1 cellular context compared by ENCODE assay signal in genomic region chr20:62376112-62377063, GRCh38.
TF ChIP-seq lines count a peak whose summit lies in the region.

No MANE protein-coding gene starts in this region.

TF ChIP-seq in HepG2, 621 proteins besides CTCF, POLR2A, EP300 and RAD21 (continued from another document and continues in another):
- TF ChIP-seq ZBTB4 (CRISPR knock-in tag; IDR thresholded peaks at IDR 0.05; ENCODE audit: borderline replicate concordance) (peak; percentile 72; the same call in 1 of the 2 replicates), E2F1 (CRISPR knock-in tag; IDR thresholded peaks at IDR 0.05) (peak; percentile 56; the same call in 1 of the 2 replicates), ZNF468 (CRISPR knock-in tag; IDR thresholded peaks at IDR 0.05) (peak; percentile 86; the same call in 1 of the 2 replicates), ZNF253 (CRISPR knock-in tag; IDR thresholded peaks at IDR 0.05; ENCODE audit: borderline replicate concordance) (peak; percentile 79; the same call in 1 of the 2 replicates), NFE2L2 (IDR thresholded peaks at IDR 0.05; ENCODE audit: low read length) (no peak), ZNF282 (IDR thresholded peaks at IDR 0.05; ENCODE audit: partially characterized antibody) (no peak), DDIT3 (CRISPR knock-in tag; IDR thresholded peaks at IDR 0.05) (no peak), MIXL1 (CRISPR knock-in tag; IDR thresholded peaks at IDR 0.05) (peak; percentile 50; the same call in 1 of the 2 replicates), TEF (CRISPR knock-in tag; IDR thresholded peaks at IDR 0.05) (0 out of 2 replicates have a peak, but pooled peaks have one; percentile 84), MEF2D (CRISPR knock-in tag; IDR thresholded peaks at IDR 0.05) (peak; percentile 72; the same call in 1 of the 2 replicates), ZNF652 (CRISPR knock-in tag; IDR thresholded peaks at IDR 0.05; ENCODE audit: borderline replicate concordance, low read depth) (no peak), ZNF432 (CRISPR knock-in tag; IDR thresholded peaks at IDR 0.05; ENCODE audit: borderline replicate concordance) (no peak), ZNF780A (CRISPR knock-in tag; IDR thresholded peaks at IDR 0.05) (no peak), HES4 (CRISPR knock-in tag; IDR thresholded peaks at IDR 0.05; ENCODE audit: borderline replicate concordance) (no peak; the same call in 1 of the 2 replicates), NR0B2 (CRISPR knock-in tag; IDR thresholded peaks at IDR 0.05) (peak; percentile 78; the same call in 1 of the 2 replicates), HNF4G (IDR thresholded peaks at IDR 0.05; ENCODE audit: borderline replicate concordance, low read depth, low read length) (no peak), HNF4G (CRISPR knock-in tag; IDR thresholded peaks at IDR 0.05; ENCODE audit: borderline replicate concordance, low read depth) (no peak; the same call in 1 of the 2 replicates), ZKSCAN5 (CRISPR knock-in tag; IDR thresholded peaks at IDR 0.05) (peak; percentile 10), KLF13 (CRISPR knock-in tag; IDR thresholded peaks at IDR 0.05) (no peak), KAT2B (IDR thresholded peaks at IDR 0.05; ENCODE audit: borderline replicate concordance, low read depth, low read length) (no peak), BHLHE40 (IDR thresholded peaks at IDR 0.05; ENCODE audit: low read length) (no peak), NCOA2 (CRISPR knock-in tag; IDR thresholded peaks at IDR 0.05) (peak; percentile 45; the same call in 1 of the 2 replicates), SMAD9 (CRISPR knock-in tag; IDR thresholded peaks at IDR 0.05) (peak; percentile 19; the same call in 1 of the 2 replicates), ZKSCAN8 (CRISPR knock-in tag; IDR thresholded peaks at IDR 0.05; ENCODE audit: borderline replicate concordance) (no peak), RELA (CRISPR knock-in tag; IDR thresholded peaks at IDR 0.05) (peak; percentile 99), HOXA7 (CRISPR knock-in tag; IDR thresholded peaks at IDR 0.05) (no peak), ZNF784 (CRISPR knock-in tag; IDR thresholded peaks at IDR 0.05; ENCODE audit: borderline replicate concordance) (peak; percentile 89; the same call in 1 of the 2 replicates), RAD51 (IDR thresholded peaks at IDR 0.05; ENCODE audit: borderline replicate concordance) (no peak), ATF5 (CRISPR knock-in tag; IDR thresholded peaks at IDR 0.05; ENCODE audit: low read depth) (no peak), ZNF557 (CRISPR knock-in tag; IDR thresholded peaks at IDR 0.05) (peak; percentile 78; the same call in 1 of the 2 replicates), NCOR1 (IDR thresholded peaks at IDR 0.05; ENCODE audit: borderline replicate concordance, low read length) (peak; percentile 33; the same call in 1 of the 2 replicates), PAF1 (CRISPR knock-in tag; IDR thresholded peaks at IDR 0.05) (peak; percentile 25; the same call in 1 of the 2 replicates), SIX1 (CRISPR knock-in tag; IDR thresholded peaks at IDR 0.05; ENCODE audit: borderline replicate concordance) (peak; percentile 31; the same call in 1 of the 2 replicates), ZNF574 (CRISPR knock-in tag; IDR thresholded peaks at IDR 0.05) (peak; percentile 87), ZNF577 (CRISPR knock-in tag; IDR thresholded peaks at IDR 0.05; ENCODE audit: borderline replicate concordance, low read depth) (0 out of 2 replicates have a peak, but pooled peaks have one; percentile 50), ZNF232 (CRISPR knock-in tag; IDR thresholded peaks at IDR 0.05; ENCODE audit: borderline replicate concordance) (no peak; the same call in 1 of the 2 replicates), RBM22 (optimal IDR thresholded peaks at IDR 0.05; ENCODE audit: low read length) (no peak), ZNF512 (CRISPR knock-in tag; IDR thresholded peaks at IDR 0.05) (no peak), KAT8 (CRISPR knock-in tag; IDR thresholded peaks at IDR 0.05) (peak; percentile 90), ZNF660 (CRISPR knock-in tag; IDR thresholded peaks at IDR 0.05; ENCODE audit: borderline replicate concordance, low read depth) (peak; percentile 57; the same call in 1 of the 2 replicates), YEATS4 (CRISPR knock-in tag; IDR thresholded peaks at IDR 0.05; ENCODE audit: borderline replicate concordance) (peak; percentile 83; the same call in 1 of the 2 replicates), SALL1 (CRISPR knock-in tag; IDR thresholded peaks at IDR 0.05) (peak; percentile 90), BRD4 (CRISPR knock-in tag; IDR thresholded peaks at IDR 0.05) (peak; percentile 79; the same call in 1 of the 2 replicates), ZNF280D (CRISPR knock-in tag; IDR thresholded peaks at IDR 0.05) (peak; percentile 90), TARDBP (CRISPR knock-in tag; IDR thresholded peaks at IDR 0.05) (peak; percentile 96), KDM4B (CRISPR knock-in tag; IDR thresholded peaks at IDR 0.05) (peak; percentile 93; the same call in 1 of the 2 replicates), ZBTB39 (CRISPR knock-in tag; IDR thresholded peaks at IDR 0.05) (peak; percentile 65; the same call in 1 of the 2 replicates)
